Comparison of ENCODE assay signal across 1 cellular context in genomic region chr19:29873801-29874575, GRCh38.
TF ChIP-seq lines count a peak whose summit lies in the region.

No MANE protein-coding gene starts in this region.

TF ChIP-seq in HepG2, 621 proteins besides CTCF, POLR2A, EP300 and RAD21 (continued from another document):
- no peak for TF ChIP-seq ZBED4 (CRISPR knock-in tag; IDR thresholded peaks at IDR 0.05; ENCODE audit: borderline replicate concordance)
- TF ChIP-seq ZNF275 (CRISPR knock-in tag; IDR thresholded peaks at IDR 0.05; ENCODE audit: borderline replicate concordance): no peak
- TF ChIP-seq CSRNP1 (CRISPR knock-in tag; IDR thresholded peaks at IDR 0.05): no peak
- no peak for TF ChIP-seq ZNF260 (CRISPR knock-in tag; IDR thresholded peaks at IDR 0.05; ENCODE audit: borderline replicate concordance, low read depth)
- no peak for TF ChIP-seq SNAPC4 (CRISPR knock-in tag; IDR thresholded peaks at IDR 0.05)
- TF ChIP-seq ZNF616 (CRISPR knock-in tag; IDR thresholded peaks at IDR 0.05; ENCODE audit: low read depth): no peak
- TF ChIP-seq KIAA2018 (CRISPR knock-in tag; IDR thresholded peaks at IDR 0.05; ENCODE audit: borderline replicate concordance): no peak
- TF ChIP-seq ONECUT2 (CRISPR knock-in tag; IDR thresholded peaks at IDR 0.05): no peak
- no peak for TF ChIP-seq ZNF547 (CRISPR knock-in tag; IDR thresholded peaks at IDR 0.05)
- no peak for TF ChIP-seq YEATS4 (CRISPR knock-in tag; IDR thresholded peaks at IDR 0.05; ENCODE audit: borderline replicate concordance)
- TF ChIP-seq ATF7 (IDR thresholded peaks at IDR 0.05): no peak
- no peak for TF ChIP-seq ATF7 (CRISPR knock-in tag; IDR thresholded peaks at IDR 0.05)
- no peak for TF ChIP-seq ATF2 (CRISPR knock-in tag; IDR thresholded peaks at IDR 0.05)
